In the genomic region with DNA sequence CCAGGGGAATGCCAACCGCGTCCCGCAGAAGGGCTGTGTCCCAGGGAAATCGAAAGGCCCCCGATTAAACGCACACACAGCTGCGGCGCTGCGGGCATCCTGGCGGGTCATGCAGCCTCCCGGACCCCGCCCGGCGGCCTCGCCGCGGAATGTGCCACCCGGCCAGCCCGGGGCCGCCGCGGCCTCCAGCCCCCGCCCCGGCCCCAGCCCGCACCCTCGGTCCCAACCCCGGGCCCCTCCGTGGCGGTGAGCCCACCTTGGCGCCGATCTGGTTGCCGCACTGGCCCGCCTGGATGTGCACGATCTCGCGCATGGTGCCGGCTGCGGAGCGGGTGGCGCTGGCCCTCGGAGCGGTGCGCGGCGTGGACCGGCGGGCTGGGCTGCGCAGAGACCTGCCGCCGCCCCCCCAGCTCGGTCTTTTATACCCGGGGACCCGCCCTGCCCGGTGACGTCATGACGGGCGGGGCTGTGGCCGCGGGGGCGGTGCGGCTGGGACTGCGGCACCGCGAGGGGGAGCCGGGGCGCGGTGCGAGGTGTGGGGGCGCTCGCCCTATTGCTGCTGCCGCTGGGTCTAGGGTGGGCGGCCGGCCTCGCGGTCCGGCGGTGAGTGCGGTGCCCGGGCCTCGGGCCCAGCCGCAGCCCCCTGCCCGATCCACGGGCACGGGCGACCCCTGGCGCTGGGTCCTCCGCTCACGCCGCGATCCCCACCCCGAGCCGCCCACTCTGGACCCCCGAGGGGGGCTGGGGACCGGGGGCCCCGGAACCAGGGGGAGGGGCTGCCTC, we compare ENCODE assay signal across 1 cellular context.
TF ChIP-seq lines count a peak whose summit lies in the region.

A gene (minus strand): TSS at position 394 of the 783 bp plus-strand sequence. CDS start 81 bp downstream, at position 313.

TF ChIP-seq in HepG2, 621 proteins besides CTCF, POLR2A, EP300 and RAD21 (continued from another document and continues in another):
- TF ChIP-seq, protein P1, sequence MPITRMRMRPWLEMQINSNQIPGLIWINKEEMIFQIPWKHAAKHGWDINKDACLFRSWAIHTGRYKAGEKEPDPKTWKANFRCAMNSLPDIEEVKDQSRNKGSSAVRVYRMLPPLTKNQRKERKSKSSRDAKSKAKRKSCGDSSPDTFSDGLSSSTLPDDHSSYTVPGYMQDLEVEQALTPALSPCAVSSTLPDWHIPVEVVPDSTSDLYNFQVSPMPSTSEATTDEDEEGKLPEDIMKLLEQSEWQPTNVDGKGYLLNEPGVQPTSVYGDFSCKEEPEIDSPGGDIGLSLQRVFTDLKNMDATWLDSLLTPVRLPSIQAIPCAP (CRISPR knock-in tag; IDR thresholded peaks at IDR 0.05; ENCODE audit: low read depth) = no peak
- TF ChIP-seq ZNF143 (CRISPR knock-in tag; IDR thresholded peaks at IDR 0.05) = no peak
- TF ChIP-seq ZFY (CRISPR knock-in tag; IDR thresholded peaks at IDR 0.05) = peak; percentile 85
- TF ChIP-seq, protein P2, sequence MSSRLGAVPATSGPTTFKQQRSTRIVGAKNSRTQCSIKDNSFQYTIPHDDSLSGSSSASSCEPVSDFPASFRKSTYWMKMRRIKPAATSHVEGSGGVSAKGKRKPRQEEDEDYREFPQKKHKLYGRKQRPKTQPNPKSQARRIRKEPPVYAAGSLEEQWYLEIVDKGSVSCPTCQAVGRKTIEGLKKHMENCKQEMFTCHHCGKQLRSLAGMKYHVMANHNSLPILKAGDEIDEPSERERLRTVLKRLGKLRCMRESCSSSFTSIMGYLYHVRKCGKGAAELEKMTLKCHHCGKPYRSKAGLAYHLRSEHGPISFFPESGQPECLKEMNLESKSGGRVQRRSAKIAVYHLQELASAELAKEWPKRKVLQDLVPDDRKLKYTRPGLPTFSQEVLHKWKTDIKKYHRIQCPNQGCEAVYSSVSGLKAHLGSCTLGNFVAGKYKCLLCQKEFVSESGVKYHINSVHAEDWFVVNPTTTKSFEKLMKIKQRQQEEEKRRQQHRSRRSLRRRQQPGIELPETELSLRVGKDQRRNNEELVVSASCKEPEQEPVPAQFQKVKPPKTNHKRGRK (CRISPR knock-in tag; IDR thresholded peaks at IDR 0.05) = no peak; the same call in 1 of the 2 replicates
- TF ChIP-seq PRMT3 (CRISPR knock-in tag; IDR thresholded peaks at IDR 0.05; ENCODE audit: borderline replicate concordance, low read depth) = peak; percentile 44; the same call in 1 of the 2 replicates
- TF ChIP-seq ZNF652 (CRISPR knock-in tag; IDR thresholded peaks at IDR 0.05; ENCODE audit: borderline replicate concordance, low read depth) = no peak
- peak; percentile 72; the same call in 1 of the 2 replicates for TF ChIP-seq MXD4 (CRISPR knock-in tag; IDR thresholded peaks at IDR 0.05)
- no peak for TF ChIP-seq ZNF577 (CRISPR knock-in tag; IDR thresholded peaks at IDR 0.05; ENCODE audit: borderline replicate concordance, low read depth)
- peak; percentile 34 for TF ChIP-seq U2AF1 (optimal IDR thresholded peaks at IDR 0.05; ENCODE audit: low read depth, low read length)
- TF ChIP-seq RBFOX2 (IDR thresholded peaks at IDR 0.05; ENCODE audit: low read depth, low read length) = peak; percentile 99
- no peak for TF ChIP-seq HDAC6 (IDR thresholded peaks at IDR 0.05; ENCODE audit: low read depth, low read length)
- peak; percentile 70 for TF ChIP-seq ISL2 (CRISPR knock-in tag; IDR thresholded peaks at IDR 0.05)
- TF ChIP-seq, protein P3, sequence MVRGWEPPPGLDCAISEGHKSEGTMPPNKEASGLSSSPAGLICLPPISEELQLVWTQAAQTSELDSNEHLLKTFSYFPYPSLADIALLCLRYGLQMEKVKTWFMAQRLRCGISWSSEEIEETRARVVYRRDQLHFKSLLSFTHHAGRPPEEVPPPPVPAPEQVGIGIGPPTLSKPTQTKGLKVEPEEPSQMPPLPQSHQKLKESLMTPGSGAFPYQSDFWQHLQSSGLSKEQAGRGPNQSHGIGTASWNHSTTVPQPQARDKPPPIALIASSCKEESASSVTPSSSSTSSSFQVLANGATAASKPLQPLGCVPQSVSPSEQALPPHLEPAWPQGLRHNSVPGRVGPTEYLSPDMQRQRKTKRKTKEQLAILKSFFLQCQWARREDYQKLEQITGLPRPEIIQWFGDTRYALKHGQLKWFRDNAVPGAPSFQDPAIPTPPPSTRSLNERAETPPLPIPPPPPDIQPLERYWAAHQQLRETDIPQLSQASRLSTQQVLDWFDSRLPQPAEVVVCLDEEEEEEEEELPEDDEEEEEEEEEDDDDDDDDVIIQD (CRISPR knock-in tag; IDR thresholded peaks at IDR 0.05; ENCODE audit: low read depth) = peak; percentile 17; the same call in 1 of the 2 replicates
- no peak for TF ChIP-seq SETDB1 (CRISPR knock-in tag; IDR thresholded peaks at IDR 0.05; ENCODE audit: borderline replicate concordance)
- TF ChIP-seq, protein P4, sequence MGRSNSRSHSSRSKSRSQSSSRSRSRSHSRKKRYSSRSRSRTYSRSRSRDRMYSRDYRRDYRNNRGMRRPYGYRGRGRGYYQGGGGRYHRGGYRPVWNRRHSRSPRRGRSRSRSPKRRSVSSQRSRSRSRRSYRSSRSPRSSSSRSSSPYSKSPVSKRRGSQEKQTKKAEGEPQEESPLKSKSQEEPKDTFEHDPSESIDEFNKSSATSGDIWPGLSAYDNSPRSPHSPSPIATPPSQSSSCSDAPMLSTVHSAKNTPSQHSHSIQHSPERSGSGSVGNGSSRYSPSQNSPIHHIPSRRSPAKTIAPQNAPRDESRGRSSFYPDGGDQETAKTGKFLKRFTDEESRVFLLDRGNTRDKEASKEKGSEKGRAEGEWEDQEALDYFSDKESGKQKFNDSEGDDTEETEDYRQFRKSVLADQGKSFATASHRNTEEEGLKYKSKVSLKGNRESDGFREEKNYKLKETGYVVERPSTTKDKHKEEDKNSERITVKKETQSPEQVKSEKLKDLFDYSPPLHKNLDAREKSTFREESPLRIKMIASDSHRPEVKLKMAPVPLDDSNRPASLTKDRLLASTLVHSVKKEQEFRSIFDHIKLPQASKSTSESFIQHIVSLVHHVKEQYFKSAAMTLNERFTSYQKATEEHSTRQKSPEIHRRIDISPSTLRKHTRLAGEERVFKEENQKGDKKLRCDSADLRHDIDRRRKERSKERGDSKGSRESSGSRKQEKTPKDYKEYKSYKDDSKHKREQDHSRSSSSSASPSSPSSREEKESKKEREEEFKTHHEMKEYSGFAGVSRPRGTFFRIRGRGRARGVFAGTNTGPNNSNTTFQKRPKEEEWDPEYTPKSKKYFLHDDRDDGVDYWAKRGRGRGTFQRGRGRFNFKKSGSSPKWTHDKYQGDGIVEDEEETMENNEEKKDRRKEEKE (IDR thresholded peaks at IDR 0.05) = no peak
- TF ChIP-seq RFXANK (CRISPR knock-in tag; IDR thresholded peaks at IDR 0.05) = no peak
- TF ChIP-seq ELF3 (CRISPR knock-in tag; IDR thresholded peaks at IDR 0.05) = peak; percentile 71
- no peak for TF ChIP-seq ZBTB8A (CRISPR knock-in tag; IDR thresholded peaks at IDR 0.05; ENCODE audit: borderline replicate concordance, low read depth)
- TF ChIP-seq, protein P5, sequence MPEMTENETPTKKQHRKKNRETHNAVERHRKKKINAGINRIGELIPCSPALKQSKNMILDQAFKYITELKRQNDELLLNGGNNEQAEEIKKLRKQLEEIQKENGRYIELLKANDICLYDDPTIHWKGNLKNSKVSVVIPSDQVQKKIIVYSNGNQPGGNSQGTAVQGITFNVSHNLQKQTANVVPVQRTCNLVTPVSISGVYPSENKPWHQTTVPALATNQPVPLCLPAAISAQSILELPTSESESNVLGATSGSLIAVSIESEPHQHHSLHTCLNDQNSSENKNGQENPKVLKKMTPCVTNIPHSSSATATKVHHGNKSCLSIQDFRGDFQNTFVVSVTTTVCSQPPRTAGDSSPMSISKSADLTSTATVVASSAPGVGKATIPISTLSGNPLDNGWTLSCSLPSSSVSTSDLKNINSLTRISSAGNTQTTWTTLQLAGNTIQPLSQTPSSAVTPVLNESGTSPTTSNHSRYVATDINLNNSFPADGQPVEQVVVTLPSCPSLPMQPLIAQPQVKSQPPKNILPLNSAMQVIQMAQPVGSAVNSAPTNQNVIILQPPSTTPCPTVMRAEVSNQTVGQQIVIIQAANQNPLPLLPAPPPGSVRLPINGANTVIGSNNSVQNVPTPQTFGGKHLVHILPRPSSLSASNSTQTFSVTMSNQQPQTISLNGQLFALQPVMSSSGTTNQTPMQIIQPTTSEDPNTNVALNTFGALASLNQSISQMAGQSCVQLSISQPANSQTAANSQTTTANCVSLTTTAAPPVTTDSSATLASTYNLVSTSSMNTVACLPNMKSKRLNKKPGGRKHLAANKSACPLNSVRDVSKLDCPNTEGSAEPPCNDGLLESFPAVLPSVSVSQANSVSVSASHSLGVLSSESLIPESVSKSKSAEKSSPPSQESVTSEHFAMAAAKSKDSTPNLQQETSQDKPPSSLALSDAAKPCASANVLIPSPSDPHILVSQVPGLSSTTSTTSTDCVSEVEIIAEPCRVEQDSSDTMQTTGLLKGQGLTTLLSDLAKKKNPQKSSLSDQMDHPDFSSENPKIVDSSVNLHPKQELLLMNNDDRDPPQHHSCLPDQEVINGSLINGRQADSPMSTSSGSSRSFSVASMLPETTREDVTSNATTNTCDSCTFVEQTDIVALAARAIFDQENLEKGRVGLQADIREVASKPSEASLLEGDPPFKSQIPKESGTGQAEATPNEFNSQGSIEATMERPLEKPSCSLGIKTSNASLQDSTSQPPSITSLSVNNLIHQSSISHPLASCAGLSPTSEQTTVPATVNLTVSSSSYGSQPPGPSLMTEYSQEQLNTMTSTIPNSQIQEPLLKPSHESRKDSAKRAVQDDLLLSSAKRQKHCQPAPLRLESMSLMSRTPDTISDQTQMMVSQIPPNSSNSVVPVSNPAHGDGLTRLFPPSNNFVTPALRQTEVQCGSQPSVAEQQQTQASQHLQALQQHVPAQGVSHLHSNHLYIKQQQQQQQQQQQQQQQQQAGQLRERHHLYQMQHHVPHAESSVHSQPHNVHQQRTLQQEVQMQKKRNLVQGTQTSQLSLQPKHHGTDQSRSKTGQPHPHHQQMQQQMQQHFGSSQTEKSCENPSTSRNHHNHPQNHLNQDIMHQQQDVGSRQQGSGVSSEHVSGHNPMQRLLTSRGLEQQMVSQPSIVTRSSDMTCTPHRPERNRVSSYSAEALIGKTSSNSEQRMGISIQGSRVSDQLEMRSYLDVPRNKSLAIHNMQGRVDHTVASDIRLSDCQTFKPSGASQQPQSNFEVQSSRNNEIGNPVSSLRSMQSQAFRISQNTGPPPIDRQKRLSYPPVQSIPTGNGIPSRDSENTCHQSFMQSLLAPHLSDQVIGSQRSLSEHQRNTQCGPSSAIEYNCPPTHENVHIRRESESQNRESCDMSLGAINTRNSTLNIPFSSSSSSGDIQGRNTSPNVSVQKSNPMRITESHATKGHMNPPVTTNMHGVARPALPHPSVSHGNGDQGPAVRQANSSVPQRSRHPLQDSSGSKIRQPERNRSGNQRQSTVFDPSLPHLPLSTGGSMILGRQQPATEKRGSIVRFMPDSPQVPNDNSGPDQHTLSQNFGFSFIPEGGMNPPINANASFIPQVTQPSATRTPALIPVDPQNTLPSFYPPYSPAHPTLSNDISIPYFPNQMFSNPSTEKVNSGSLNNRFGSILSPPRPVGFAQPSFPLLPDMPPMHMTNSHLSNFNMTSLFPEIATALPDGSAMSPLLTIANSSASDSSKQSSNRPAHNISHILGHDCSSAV (CRISPR knock-in tag; IDR thresholded peaks at IDR 0.05; ENCODE audit: borderline replicate concordance) = no peak
- no peak for TF ChIP-seq ATAD3A (CRISPR knock-in tag; IDR thresholded peaks at IDR 0.05)
- TF ChIP-seq REL (CRISPR knock-in tag; conservative IDR thresholded peaks at IDR 0.05) = no peak
- TF ChIP-seq, protein P6, sequence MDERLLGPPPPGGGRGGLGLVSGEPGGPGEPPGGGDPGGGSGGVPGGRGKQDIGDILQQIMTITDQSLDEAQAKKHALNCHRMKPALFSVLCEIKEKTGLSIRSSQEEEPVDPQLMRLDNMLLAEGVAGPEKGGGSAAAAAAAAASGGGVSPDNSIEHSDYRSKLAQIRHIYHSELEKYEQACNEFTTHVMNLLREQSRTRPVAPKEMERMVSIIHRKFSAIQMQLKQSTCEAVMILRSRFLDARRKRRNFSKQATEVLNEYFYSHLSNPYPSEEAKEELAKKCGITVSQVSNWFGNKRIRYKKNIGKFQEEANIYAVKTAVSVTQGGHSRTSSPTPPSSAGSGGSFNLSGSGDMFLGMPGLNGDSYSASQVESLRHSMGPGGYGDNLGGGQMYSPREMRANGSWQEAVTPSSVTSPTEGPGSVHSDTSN (CRISPR knock-in tag; IDR thresholded peaks at IDR 0.05) = no peak
- TF ChIP-seq, protein P7, sequence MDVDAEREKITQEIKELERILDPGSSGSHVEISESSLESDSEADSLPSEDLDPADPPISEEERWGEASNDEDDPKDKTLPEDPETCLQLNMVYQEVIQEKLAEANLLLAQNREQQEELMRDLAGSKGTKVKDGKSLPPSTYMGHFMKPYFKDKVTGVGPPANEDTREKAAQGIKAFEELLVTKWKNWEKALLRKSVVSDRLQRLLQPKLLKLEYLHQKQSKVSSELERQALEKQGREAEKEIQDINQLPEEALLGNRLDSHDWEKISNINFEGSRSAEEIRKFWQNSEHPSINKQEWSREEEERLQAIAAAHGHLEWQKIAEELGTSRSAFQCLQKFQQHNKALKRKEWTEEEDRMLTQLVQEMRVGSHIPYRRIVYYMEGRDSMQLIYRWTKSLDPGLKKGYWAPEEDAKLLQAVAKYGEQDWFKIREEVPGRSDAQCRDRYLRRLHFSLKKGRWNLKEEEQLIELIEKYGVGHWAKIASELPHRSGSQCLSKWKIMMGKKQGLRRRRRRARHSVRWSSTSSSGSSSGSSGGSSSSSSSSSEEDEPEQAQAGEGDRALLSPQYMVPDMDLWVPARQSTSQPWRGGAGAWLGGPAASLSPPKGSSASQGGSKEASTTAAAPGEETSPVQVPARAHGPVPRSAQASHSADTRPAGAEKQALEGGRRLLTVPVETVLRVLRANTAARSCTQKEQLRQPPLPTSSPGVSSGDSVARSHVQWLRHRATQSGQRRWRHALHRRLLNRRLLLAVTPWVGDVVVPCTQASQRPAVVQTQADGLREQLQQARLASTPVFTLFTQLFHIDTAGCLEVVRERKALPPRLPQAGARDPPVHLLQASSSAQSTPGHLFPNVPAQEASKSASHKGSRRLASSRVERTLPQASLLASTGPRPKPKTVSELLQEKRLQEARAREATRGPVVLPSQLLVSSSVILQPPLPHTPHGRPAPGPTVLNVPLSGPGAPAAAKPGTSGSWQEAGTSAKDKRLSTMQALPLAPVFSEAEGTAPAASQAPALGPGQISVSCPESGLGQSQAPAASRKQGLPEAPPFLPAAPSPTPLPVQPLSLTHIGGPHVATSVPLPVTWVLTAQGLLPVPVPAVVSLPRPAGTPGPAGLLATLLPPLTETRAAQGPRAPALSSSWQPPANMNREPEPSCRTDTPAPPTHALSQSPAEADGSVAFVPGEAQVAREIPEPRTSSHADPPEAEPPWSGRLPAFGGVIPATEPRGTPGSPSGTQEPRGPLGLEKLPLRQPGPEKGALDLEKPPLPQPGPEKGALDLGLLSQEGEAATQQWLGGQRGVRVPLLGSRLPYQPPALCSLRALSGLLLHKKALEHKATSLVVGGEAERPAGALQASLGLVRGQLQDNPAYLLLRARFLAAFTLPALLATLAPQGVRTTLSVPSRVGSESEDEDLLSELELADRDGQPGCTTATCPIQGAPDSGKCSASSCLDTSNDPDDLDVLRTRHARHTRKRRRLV (CRISPR knock-in tag; IDR thresholded peaks at IDR 0.05) = no peak
- TF ChIP-seq, protein P8, sequence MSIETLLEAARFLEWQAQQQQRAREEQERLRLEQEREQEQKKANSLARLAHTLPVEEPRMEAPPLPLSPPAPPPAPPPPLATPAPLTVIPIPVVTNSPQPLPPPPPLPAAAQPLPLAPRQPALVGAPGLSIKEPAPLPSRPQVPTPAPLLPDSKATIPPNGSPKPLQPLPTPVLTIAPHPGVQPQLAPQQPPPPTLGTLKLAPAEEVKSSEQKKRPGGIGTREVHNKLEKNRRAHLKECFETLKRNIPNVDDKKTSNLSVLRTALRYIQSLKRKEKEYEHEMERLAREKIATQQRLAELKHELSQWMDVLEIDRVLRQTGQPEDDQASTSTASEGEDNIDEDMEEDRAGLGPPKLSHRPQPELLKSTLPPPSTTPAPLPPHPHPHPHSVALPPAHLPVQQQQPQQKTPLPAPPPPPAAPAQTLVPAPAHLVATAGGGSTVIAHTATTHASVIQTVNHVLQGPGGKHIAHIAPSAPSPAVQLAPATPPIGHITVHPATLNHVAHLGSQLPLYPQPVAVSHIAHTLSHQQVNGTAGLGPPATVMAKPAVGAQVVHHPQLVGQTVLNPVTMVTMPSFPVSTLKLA (IDR thresholded peaks at IDR 0.05) = no peak
- no peak for TF ChIP-seq HNF4A (CRISPR knock-in tag; IDR thresholded peaks at IDR 0.05)
- TF ChIP-seq ZNF121 (CRISPR knock-in tag; IDR thresholded peaks at IDR 0.05) = 0 out of 2 replicates have a peak, but pooled peaks have one; percentile 47
- no peak for TF ChIP-seq PLRG1 (conservative IDR thresholded peaks at IDR 0.05)
